ENCODE assay signal across 8 cellular contexts in genomic region chr12:27779837-27780611, GRCh38. TPM values are rescaled to one million over a fixed set of nuclear protein-coding genes. Genes with fewer than 3 reads are reported as not detected.
DNase-seq lines count a peak whose midpoint lies in the region; ATAC-seq, FAIRE-seq and TF ChIP-seq lines count a peak whose summit lies in the region.

KLHL42 (plus strand) TSS chr12:27780233; CDS start chr12:27780331, 98 bp downstream.
MANSC4 (minus strand) TSS chr12:27780236; CDS start chr12:27771276, 8,960 bp downstream.

- FAIRE-seq in H1 (lab: Jason Lieb, UNC): no peak

- H2BK20ac ChIP-seq in H1 (ENCODE audit: low read length): no peak within 1 kb of the TSS; the same call in 1 of the 2 replicates

- H3K23ac ChIP-seq in H1 (ENCODE audit: insufficient read length): no peak within 1 kb of the TSS

- no peaks in the 10 kb centered on the region for H3K79me1 ChIP-seq in H1 (ENCODE audit: low read depth, low read length)

- H3K9ac ChIP-seq in BLaER1 treated with 17β-estradiol and CSF1 and Interleukin-3, amounts not matched to agents 10 nM and 100 nM: peak within 1 kb of the TSS; percentile 83 to 97 (median 94)
- peak within 1 kb of the TSS; percentile 77 to 94 (median 90) for H3K9ac ChIP-seq in H1 (replicated peaks in 1 of 4; ENCODE audit: extremely low read depth in 1 of 4, low read depth in 3 of 4, low read length in 3 of 4)

- no peak for TF ChIP-seq CTCF in H1 (IDR thresholded peaks at IDR 0.05; ENCODE audit: control extremely low read depth in 1 of 3, insufficient read depth in 1 of 3, low read depth in 1 of 3, low read length in 3 of 3)

- ATAC-seq in HG03378 (IDR thresholded peaks at IDR 0.05; ENCODE audit: unreplicated experiment): peak; percentile 63

- H3K4me2 ChIP-seq in BLaER1 treated with 17β-estradiol and CSF1 and Interleukin-3, amounts not matched to agents 10 nM and 100 nM: peak within 1 kb of the TSS; percentile 96 to 100 (median 98)
- peak within 1 kb of the TSS; percentile 76 to 97 for H3K4me2 ChIP-seq in H1 (ENCODE audit: insufficient read depth in 1 of 2, low read depth in 2 of 2, low read length in 2 of 2)

- H3K14ac ChIP-seq in H1 (ENCODE audit: insufficient read length): peak within 1 kb of the TSS; percentile 20

- peak in 1 of 2 experiments; percentile 58; a peak in 1 of 3 replicates for TF ChIP-seq POLR2A in H1 (IDR thresholded peaks at IDR 0.05; ENCODE audit: control extremely low read depth in 1 of 2, low read depth in 2 of 2, low read length in 2 of 2)

- peak within 1 kb of the TSS; percentile 97 for H4K8ac ChIP-seq in H1 (ENCODE audit: extremely low read depth, insufficient read depth, low read length)

- H2BK5ac ChIP-seq in H1 (ENCODE audit: low read depth, low read length): peak within 1 kb of the TSS; percentile 77

- CTCF ChIA-PET in H1 (lab: Charles Lee; ENCODE audit: partially characterized antibody): interaction anchor here (0.6 to 1.8 kb wide), 2 partner anchors 26 to 440 kb away, joined by 3 to 5 read pairs; no protein-coding TSS in a partner anchor

- peaks cover 0 to 39% (median 25%) of the 10 kb centered on the region in 11 experiments; a peak in 15 of 22 replicates for H3K36me3 ChIP-seq in BLaER1 treated with 17β-estradiol and CSF1 and Interleukin-3, amounts not matched to agents 10 nM and 100 nM
- no peaks in the 10 kb centered on the region; a peak in 2 of 8 replicates for H3K36me3 ChIP-seq in H1 (ENCODE audit: control insufficient read depth in 2 of 4, insufficient read depth in 4 of 4, low read length in 3 of 4)

- no peaks in the 10 kb centered on the region for H3K27me3 ChIP-seq in BLaER1 treated with 17β-estradiol and CSF1 and Interleukin-3, amounts not matched to agents 10 nM and 100 nM
- no peaks in the 10 kb centered on the region for H3K27me3 ChIP-seq in H1 (replicated peaks in 1 of 4; ENCODE audit: control insufficient read depth in 3 of 4, extremely low read depth in 1 of 4, insufficient read depth in 3 of 4, low read length in 3 of 4)

- no peak for TF ChIP-seq EP300 in H1 (IDR thresholded peaks at IDR 0.05; ENCODE audit: borderline replicate concordance in 1 of 2, low read depth in 2 of 2, low read length in 2 of 2)

- peaks cover 0 to 41% of the 10 kb centered on the region in 2 experiments; a peak in 2 of 4 replicates for H3K79me2 ChIP-seq in H1 (ENCODE audit: control insufficient read depth in 1 of 2, insufficient read depth in 2 of 2, low read length in 2 of 2)

- H3K23me2 ChIP-seq in H1 (ENCODE audit: low read depth, low read length): peaks cover 11% of the 10 kb centered on the region

- H3K4me1 ChIP-seq in BLaER1 treated with 17β-estradiol and CSF1 and Interleukin-3, amounts not matched to agents 10 nM and 100 nM: peaks cover 17 to 36% (median 30%) of the 10 kb centered on the region in 10 experiments
- peaks cover 0 to 16% (median 11%) of the 10 kb centered on the region in 4 experiments; a peak in 6 of 7 replicates for H3K4me1 ChIP-seq in H1 (replicated peaks in 1 of 4; ENCODE audit: control insufficient read depth in 3 of 4, insufficient read depth in 4 of 4, low read length in 3 of 4)

- H3K18ac ChIP-seq in H1 (ENCODE audit: extremely low read depth, low read length): peak within 1 kb of the TSS; percentile 99

- H3K27ac ChIP-seq in BLaER1 treated with 17β-estradiol and CSF1 and Interleukin-3, amounts not matched to agents 10 nM and 100 nM: peak within 1 kb of the TSS; percentile 76 to 98 (median 95)
- peak within 1 kb of the TSS; percentile 71 for H3K27ac ChIP-seq in H1 (ENCODE audit: low read depth, low read length)

- H4K91ac ChIP-seq in H1 (replicated peaks; ENCODE audit: insufficient read length, low read length): peak within 1 kb of the TSS; percentile 97

- peak within 1 kb of the TSS; percentile 67 to 90 (median 84) for H3K4me3 ChIP-seq in BLaER1 treated with 17β-estradiol and CSF1 and Interleukin-3, amounts not matched to agents 10 nM and 100 nM
- H3K4me3 ChIP-seq in H1 (ENCODE audit: extremely low read depth in 1 of 4, insufficient read depth in 2 of 4, low read depth in 3 of 4, low read length in 4 of 4): peak within 1 kb of the TSS; percentile 53 to 72 (median 69)

- H3K56ac ChIP-seq in H1 (replicated peaks; ENCODE audit: insufficient read length, low read depth, low read length): peak within 1 kb of the TSS; percentile 82

- H2BK15ac ChIP-seq in H1 (ENCODE audit: low read length): peak within 1 kb of the TSS; percentile 95; the same call in 1 of the 2 replicates

- TF ChIP-seq RAD21 in H1 (IDR thresholded peaks at IDR 0.05 in 1 of 2, conservative IDR thresholded peaks at IDR 0.05 in 1 of 2; ENCODE audit: low read depth in 2 of 2, low read length in 2 of 2): no peak

- H2BK12ac ChIP-seq in H1 (ENCODE audit: low read depth, low read length): peak within 1 kb of the TSS; percentile 96

- 3% methylated on average over 45 of the region's 108 CpGs; no CpG with 5 or more reads in 1 of the 2 experiments for WGBS in H1 (ENCODE audit: extremely low coverage in 1 of 2, insufficient coverage in 1 of 2, insufficient read length in 1 of 2, insufficient replicate concordance in 2 of 2, low coverage in 1 of 2, low lambda C conversion rate in 2 of 2, missing lambda C conversion rate in 1 of 2), 2 experiments

- peak within 1 kb of the TSS; percentile 99 for H2AFZ ChIP-seq in H1 (ENCODE audit: low read length)

- DNase-seq in GM19238 (ENCODE audit: insufficient read length, low spot score) (peak; percentile 72), NCI-H774 (lab: John Stamatoyannopoulos, UW) (peak; percentile 82), H1 (ENCODE audit: low read depth in 1 of 2, low spot score in 2 of 2) (peak in 1 of 2 experiments; percentile 79), mesenteric fat pad (ENCODE audit: low spot score) (peak; percentile 90)
- peak; percentile 89 for DNase-seq in activated CD8-positive, alpha-beta memory T cell treated with anti-CD3 and anti-CD28 coated beads for 24 hours
- DNase-seq in stimulated activated CD8-positive, alpha-beta memory T cell treated with anti-CD3 and anti-CD28 coated beads, Interleukin-15, amount 100 ng/mL, for 1 hour (ENCODE audit: low read depth): peak; percentile 29

- H2BK120ac ChIP-seq in H1 (replicated peaks; ENCODE audit: low read depth, low read length): peak within 1 kb of the TSS; percentile 72

- H3K9me3 ChIP-seq in BLaER1 treated with 17β-estradiol and CSF1 and Interleukin-3, amounts not matched to agents 10 nM and 100 nM (replicated peaks in 1 of 11): peaks cover 0 to 5% (median 0%) of the 10 kb centered on the region in 11 experiments; a peak in 2 of 22 replicates
- H3K9me3 ChIP-seq in H1 (ENCODE audit: insufficient read depth in 2 of 2, low read depth in 1 of 2, low read length in 1 of 2): no peaks in the 10 kb centered on the region

- H2AK5ac ChIP-seq in H1 (ENCODE audit: low read depth, low read length): peak within 1 kb of the TSS; percentile 84; the same call in 1 of the 2 replicates

- POLR2A ChIA-PET in H1 (lab: Charles Lee; ENCODE audit: partially characterized antibody): interaction anchor here (0.5 to 3.0 kb wide), 26 partner anchors 8 to 406 kb away, joined by 3 to 18 read pairs (median 3); no protein-coding TSS in a partner anchor

- H3K4ac ChIP-seq in H1 (replicated peaks; ENCODE audit: insufficient read length, low read depth, low read length): peak within 1 kb of the TSS; percentile 97

- H4K20me1 ChIP-seq in BLaER1 treated with 17β-estradiol and CSF1 and Interleukin-3, amounts not matched to agents 10 nM and 100 nM: peaks cover 0 to 17% (median 0%) of the 10 kb centered on the region in 11 experiments; a peak in 5 of 22 replicates
- H4K20me1 ChIP-seq in H1 (replicated peaks in 1 of 2; ENCODE audit: control insufficient read depth in 1 of 2, insufficient read depth in 2 of 2, low read length in 2 of 2): no peaks in the 10 kb centered on the region

- peak within 1 kb of the TSS; percentile 93 for H4K5ac ChIP-seq in H1 (ENCODE audit: insufficient read length, low read depth, low read length)

TF ChIP-seq in H1, 55 proteins besides CTCF, POLR2A, EP300 and RAD21 (continues in another document):
- peak; percentile 71; the same call in 1 of the 2 replicates for TF ChIP-seq TBP (IDR thresholded peaks at IDR 0.05; ENCODE audit: low read depth, low read length)
- TF ChIP-seq KDM4A (IDR thresholded peaks at IDR 0.05; ENCODE audit: low read depth, low read length, severe bottlenecking): peak; percentile 56
- TF ChIP-seq E2F6 (IDR thresholded peaks at IDR 0.05): peak; percentile 13
- TF ChIP-seq SRF (IDR thresholded peaks at IDR 0.05; ENCODE audit: low read depth, low read length): peak; percentile 33; the same call in 1 of the 2 replicates
- no peak for TF ChIP-seq SAP30 (IDR thresholded peaks at IDR 0.05; ENCODE audit: insufficient read depth, insufficient replicate concordance, low read length)

RNA-seq across cellular contexts. Expression of gene KLHL42, which starts in this region (rescaled TPM):
- total RNA-seq in H1 (2021; fragmentation: NEBNext Ultra II Directional; extraction: Animal tissue kit (Norgen Biotek cat#: 25700)): 21.6 and 22.8 TPM in 2 replicates
- polyA plus RNA-seq in H1 (2011; rRNA removed): 13.6 and 20.6 TPM in 2 replicates
- 15.7 TPM for polyA plus RNA-seq in H1 (2011; cell fraction: cytosol; rRNA removed)
- polyA plus RNA-seq in H1 (2011; cell fraction: nucleus; rRNA removed): 33.9 TPM
- 13.0 to 16.1 TPM (median 14.5 TPM) in 4 replicates for polyA plus RNA-seq in H1 (2012, experiment 1 of 2)
- 4.0 TPM for polyA plus RNA-seq in H1 (2012, experiment 2 of 2)
- 11.0 TPM for polyA plus RNA-seq in H1 (2013, experiment 1 of 2)
- 9.9 TPM for polyA plus RNA-seq in H1 (2013, experiment 2 of 2)
- polyA minus RNA-seq in H1 (2011; rRNA and poly(A)+ RNA removed): 41.7 and 42.2 TPM in 2 replicates
- polyA minus RNA-seq in H1 (2011; cell fraction: cytosol; rRNA and poly(A)+ RNA removed): 22.6 TPM
- polyA minus RNA-seq in H1 (2011; cell fraction: nucleus; rRNA and poly(A)+ RNA removed): 51.6 TPM
- 22.7 TPM for total RNA-seq in mesenteric fat pad

RNA-seq across cellular contexts. Expression of gene MANSC4, which starts in this region (rescaled TPM):
- total RNA-seq in H1 (2021; fragmentation: NEBNext Ultra II Directional; extraction: Animal tissue kit (Norgen Biotek cat#: 25700)): not detected in 2 replicates
- not detected in 2 replicates for polyA plus RNA-seq in H1 (2011; rRNA removed)
- polyA plus RNA-seq in H1 (2011; cell fraction: cytosol; rRNA removed): not detected
- polyA plus RNA-seq in H1 (2011; cell fraction: nucleus; rRNA removed): not detected
- not detected in 4 replicates for polyA plus RNA-seq in H1 (2012, experiment 1 of 2)
- polyA plus RNA-seq in H1 (2012, experiment 2 of 2): not detected
- not detected for polyA plus RNA-seq in H1 (2013, experiment 1 of 2)
- not detected for polyA plus RNA-seq in H1 (2013, experiment 2 of 2)
- not detected in 2 replicates for polyA minus RNA-seq in H1 (2011; rRNA and poly(A)+ RNA removed)
- not detected for polyA minus RNA-seq in H1 (2011; cell fraction: cytosol; rRNA and poly(A)+ RNA removed)
- polyA minus RNA-seq in H1 (2011; cell fraction: nucleus; rRNA and poly(A)+ RNA removed): not detected
- not detected for total RNA-seq in mesenteric fat pad
